ENCODE assay signal across 8 cellular contexts in genomic region chr1:165257969-165258459, GRCh38.
DNase-seq lines count a peak whose midpoint lies in the region; ATAC-seq and TF ChIP-seq lines count a peak whose summit lies in the region.

No MANE protein-coding gene starts in this region.

- DNase-seq in AG10803 (ENCODE audit: low read depth) (peak; percentile 60), NCI-H460 (ENCODE audit: extremely low read depth, low read depth) (peak; percentile 67), activated T-cell treated with anti-CD3 and anti-CD28 coated beads for 48 hours (ENCODE audit: low read depth) (peak; percentile 31), head of caudate nucleus (peak in 41 of 42 donors; percentile 17 to 84 (median 57)), renal cortical epithelial cell (ENCODE audit: low read depth) (peak; percentile 50), T1000 (lab: John Stamatoyannopoulos, UW) (no peak)

- peak; percentile 85 for ATAC-seq in GM18511 (IDR thresholded peaks at IDR 0.05; ENCODE audit: unreplicated experiment)
- ATAC-seq in HG03442 (IDR thresholded peaks at IDR 0.05; ENCODE audit: unreplicated experiment): peak; percentile 87

- intact Hi-C loops in head of caudate nucleus (cut with DNase I): no loop called here

- H3K4me3 ChIP-seq in AG10803 (ENCODE audit: low read length): no peak overlapping the region

- peak; percentile 78 for TF ChIP-seq CTCF in AG10803 (conservative IDR thresholded peaks at IDR 0.05; ENCODE audit: low read length)
